1 cellular context compared by ENCODE assay signal in genomic region chr16:8998114-8998513, GRCh38.
TF ChIP-seq lines count a peak whose summit lies in the region.

No MANE protein-coding gene starts in this region.

TF ChIP-seq in GM23338, 12 proteins besides CTCF, POLR2A, EP300 and RAD21 (continued from another document):
- TF ChIP-seq ZNF462 (CRISPR knock-in tag; IDR thresholded peaks at IDR 0.05) (no peak), ZNF331 (CRISPR knock-in tag; IDR thresholded peaks at IDR 0.05; ENCODE audit: low read depth) (no peak), REST (IDR thresholded peaks at IDR 0.05; ENCODE audit: unreplicated experiment) (no peak), ETS1 (IDR thresholded peaks at IDR 0.05) (no peak)
